ENCODE assay signal across 8 cellular contexts in genomic region chr21:34693192-34693810, GRCh38. TPM values are rescaled to one million over a fixed set of nuclear protein-coding genes. Genes with fewer than 3 reads are reported as not detected.
DNase-seq lines count a peak whose midpoint lies in the region; ATAC-seq and TF ChIP-seq lines count a peak whose summit lies in the region.

No MANE protein-coding gene starts in this region.

- peak; percentile 74 for TF ChIP-seq CTCF in HL-60 (IDR thresholded peaks at IDR 0.05; ENCODE audit: insufficient read depth, low read length)
- peak; percentile 92 for TF ChIP-seq CTCF in glutamatergic neuron (IDR thresholded peaks at IDR 0.05; ENCODE audit: partially characterized antibody, unreplicated experiment)
- peak; percentile 80 for TF ChIP-seq CTCF in retinal pigment epithelial cell (conservative IDR thresholded peaks at IDR 0.05; ENCODE audit: low read depth, low read length)

- intact Hi-C loops in activated T-helper 2 cell treated with anti-CD3 and anti-CD28 coated beads, Interferon-gamma antibody, Interleukin-2, Interleukin-4, amounts not matched to agents 10 μg/mL and 5 μg/mL and 100 μg/mL, durations not matched to agents 14 hours and 24 hours and 36 hours (cut with micrococcal nuclease): loop anchor here (2.0 to 5.0 kb wide), 2 partner anchors 1148 to 1334 kb away; no protein-coding TSS in a partner anchor

- no peaks in the 10 kb centered on the region for H3K36me3 Mint-ChIP-seq in activated T-helper 2 cell treated with anti-CD3 and anti-CD28 coated beads, Interferon-gamma antibody, Interleukin-2, Interleukin-4, amounts not matched to agents 10 μg/mL and 5 μg/mL and 100 μg/mL, durations not matched to agents 14 hours and 24 hours and 36 hours (ENCODE audit: low read depth)
- H3K36me3 Mint-ChIP-seq in glutamatergic neuron (ENCODE audit: unreplicated experiment): no peaks in the 10 kb centered on the region

- peaks cover 32% of the 10 kb centered on the region for H3K27me3 Mint-ChIP-seq in activated T-helper 2 cell treated with anti-CD3 and anti-CD28 coated beads, Interferon-gamma antibody, Interleukin-2, Interleukin-4, amounts not matched to agents 10 μg/mL and 5 μg/mL and 100 μg/mL, durations not matched to agents 14 hours and 24 hours and 36 hours (ENCODE audit: low read depth)
- no peaks in the 10 kb centered on the region for H3K27me3 Mint-ChIP-seq in glutamatergic neuron (ENCODE audit: unreplicated experiment)

- no peaks in the 10 kb centered on the region for H3K9me3 Mint-ChIP-seq in activated T-helper 2 cell treated with anti-CD3 and anti-CD28 coated beads, Interferon-gamma antibody, Interleukin-2, Interleukin-4, amounts not matched to agents 10 μg/mL and 5 μg/mL and 100 μg/mL, durations not matched to agents 14 hours and 24 hours and 36 hours
- H3K9me3 Mint-ChIP-seq in glutamatergic neuron (ENCODE audit: unreplicated experiment): no peaks in the 10 kb centered on the region

- no peak overlapping the region for H3K4me3 ChIP-seq in HL-60 (replicated peaks; ENCODE audit: insufficient read depth, low read length)
- H3K4me3 ChIP-seq in retinal pigment epithelial cell (ENCODE audit: low read length): no peak overlapping the region

- no peak for ATAC-seq in HG02642 (IDR thresholded peaks at IDR 0.05; ENCODE audit: poor library complexity, unreplicated experiment)

- DNase-seq in DMS 273 (lab: John Stamatoyannopoulos, UW; ENCODE audit: unreplicated experiment): peak; percentile 74
- peak in 1 of 2 experiments; percentile 41 for DNase-seq in HL-60 (ENCODE audit: low read depth in 1 of 2, low spot score in 1 of 2)
- DNase-seq in NCI-H82 treated with DMSO at 0.1 percent for 48 hours (lab: John Stamatoyannopoulos, UW; ENCODE audit: unreplicated experiment): peak; percentile 9
- peak; percentile 22 for DNase-seq in activated T-helper 2 cell treated with anti-CD3 and anti-CD28 coated beads, Interferon-gamma antibody, Interleukin-2, Interleukin-4, amounts not matched to agents 10 μg/mL and 5 μg/mL and 100 μg/mL, durations not matched to agents 14 hours and 24 hours and 36 hours (ENCODE audit: low spot score)
- DNase-seq in glutamatergic neuron: peak; percentile 30
- no peak for DNase-seq in retinal pigment epithelial cell (ENCODE audit: low read depth)
- DNase-seq in islet precursor cell: no peak

- peaks cover 5% of the 10 kb centered on the region for H3K4me1 Mint-ChIP-seq in activated T-helper 2 cell treated with anti-CD3 and anti-CD28 coated beads, Interferon-gamma antibody, Interleukin-2, Interleukin-4, amounts not matched to agents 10 μg/mL and 5 μg/mL and 100 μg/mL, durations not matched to agents 14 hours and 24 hours and 36 hours (ENCODE audit: low read depth)
- no peaks in the 10 kb centered on the region for H3K4me1 Mint-ChIP-seq in glutamatergic neuron (ENCODE audit: low read depth, unreplicated experiment)

- peaks cover 7% of the 10 kb centered on the region for H3K27me3 ChIP-seq in HL-60 (ENCODE audit: insufficient read depth, poor library complexity, severe bottlenecking)

- H3K27ac ChIP-seq in HL-60 (replicated peaks): no peak overlapping the region

- no peak overlapping the region for H3K27ac Mint-ChIP-seq in activated T-helper 2 cell treated with anti-CD3 and anti-CD28 coated beads, Interferon-gamma antibody, Interleukin-2, Interleukin-4, amounts not matched to agents 10 μg/mL and 5 μg/mL and 100 μg/mL, durations not matched to agents 14 hours and 24 hours and 36 hours
- H3K27ac Mint-ChIP-seq in glutamatergic neuron (ENCODE audit: unreplicated experiment): no peak overlapping the region

- no peak overlapping the region for H3K4me3 Mint-ChIP-seq in activated T-helper 2 cell treated with anti-CD3 and anti-CD28 coated beads, Interferon-gamma antibody, Interleukin-2, Interleukin-4, amounts not matched to agents 10 μg/mL and 5 μg/mL and 100 μg/mL, durations not matched to agents 14 hours and 24 hours and 36 hours (ENCODE audit: low read depth)
- H3K4me3 Mint-ChIP-seq in glutamatergic neuron (ENCODE audit: unreplicated experiment): no peak overlapping the region

RNA-seq across cellular contexts. Expression of gene CLIC6, which starts 24.5 kb away (rescaled TPM):
- total RNA-seq in activated T-helper 2 cell treated with anti-CD3 and anti-CD28 coated beads, Interferon-gamma antibody, Interleukin-2, Interleukin-4, amounts not matched to agents 10 μg/mL and 5 μg/mL and 100 μg/mL, durations not matched to agents 14 hours and 24 hours and 36 hours: 1.0 and 1.3 TPM in 2 replicates
- 0.17 TPM for total RNA-seq in glutamatergic neuron (ENCODE audit: unreplicated experiment)

Comparison
In these comparisons a context has a peak if more than half of its experiments do, and no peak if none do; other contexts are left out.
1. DNase-seq: peak in DMS 273 (single experiment), NCI-H82 treated with DMSO at 0.1 percent for 48 hours (single experiment), activated T-helper 2 cell treated with anti-CD3 and anti-CD28 coated beads, Interferon-gamma antibody, Interleukin-2, Interleukin-4, amounts not matched to agents 10 μg/mL and 5 μg/mL and 100 μg/mL, durations not matched to agents 14 hours and 24 hours and 36 hours (single experiment) and glutamatergic neuron (single experiment); none in retinal pigment epithelial cell (single experiment) and islet precursor cell (single experiment).
2. Peak in every context shown above with its lines, with median percentiles within 50 percentile points of each other: CTCF ChIP-seq.